In genomic region chr13:52652170-52652979, GRCh38 we compare ENCODE assay signal across 8 cellular contexts. TPM values are rescaled to one million over a fixed set of nuclear protein-coding genes. Genes with fewer than 3 reads are reported as not detected.
DNase-seq lines count a peak whose midpoint lies in the region; ATAC-seq and TF ChIP-seq lines count a peak whose summit lies in the region.

TSS of gene SUGT1 (plus strand) at chr13:52652836. CDS start at chr13:52652921, 85 bp downstream.

- H3K4me3 Mint-ChIP-seq in effector memory CD8-positive, alpha-beta T cell: no peak within 1 kb of the TSS

- TF ChIP-seq CTCF in GM20000 (IDR thresholded peaks at IDR 0.05; ENCODE audit: extremely low read depth, missing control alignments): peak; percentile 53

- H3K9me3 Mint-ChIP-seq in effector memory CD8-positive, alpha-beta T cell: no peaks in the 10 kb centered on the region

- no peaks in the 10 kb centered on the region for H3K36me3 Mint-ChIP-seq in effector memory CD8-positive, alpha-beta T cell (ENCODE audit: insufficient read depth)

- no peak within 1 kb of the TSS for H3K27ac Mint-ChIP-seq in effector memory CD8-positive, alpha-beta T cell

- DNase-seq in COR-L47 (lab: John Stamatoyannopoulos, UW) (peak; percentile 98), GM20000 (ENCODE audit: low spot score) (peak; percentile 86), HT-29 (ENCODE audit: low spot score) (peak; percentile 99), medulla oblongata (ENCODE audit: extremely low spot score) (peak; percentile 98)
- DNase-seq in NK-92 treated with Interleukin-12 subunit alpha and Interleukin-12 subunit beta, amount 100 ng/mL, for 24 hours (lab: John Stamatoyannopoulos, UW): peak; percentile 97
- peak; percentile 98 for DNase-seq in activated CD8-positive, alpha-beta memory T cell treated with anti-CD3 and anti-CD28 coated beads for 24 hours
- peak; percentile 91 to 93 (median 93) for DNase-seq in effector memory CD8-positive, alpha-beta T cell
- DNase-seq in stimulated activated CD8-positive, alpha-beta memory T cell treated with anti-CD3 and anti-CD28 coated beads, Interleukin-12 subunit alpha, Interleukin-12 subunit beta, amount 100 ng/mL, for 1 hour (ENCODE audit: low read depth): peak; percentile 92

- no peaks in the 10 kb centered on the region for H3K27me3 Mint-ChIP-seq in effector memory CD8-positive, alpha-beta T cell

- peak; percentile 90 for ATAC-seq in effector memory CD8-positive, alpha-beta T cell (replicated peaks)

- peaks cover 7 to 11% of the 10 kb centered on the region in 2 donors for H3K4me1 Mint-ChIP-seq in effector memory CD8-positive, alpha-beta T cell (ENCODE audit: low read depth in 2 of 2)

RNA-seq across cellular contexts. Expression of gene SUGT1, which starts in this region (rescaled TPM):
- 29.6 and 33.2 TPM in 2 replicates for total RNA-seq in HT-29 (2014; rRNA removed; shearing (Covaris generic))

Comparison
In these comparisons a context has a peak if more than half of its experiments do, and no peak if none do; other contexts are left out.
1. Peak in every context shown above with its lines: DNase-seq and ATAC-seq.